ENCODE assay signal across 8 cellular contexts in genomic region chr1:11731719-11732283, GRCh38. TPM values are rescaled to one million over a fixed set of nuclear protein-coding genes. Genes with fewer than 3 reads are reported as not detected.
DNase-seq lines count a peak whose midpoint lies in the region; ATAC-seq and TF ChIP-seq lines count a peak whose summit lies in the region.

No MANE protein-coding gene starts in this region.

- no peaks in the 10 kb centered on the region for H3K9me3 ChIP-seq in smooth muscle cell (replicated peaks; ENCODE audit: low read depth)

- no peaks in the 10 kb centered on the region for H3K36me3 ChIP-seq in smooth muscle cell (ENCODE audit: low read depth)

- no peaks in the 10 kb centered on the region for H3K27me3 ChIP-seq in smooth muscle cell (ENCODE audit: low read depth)

- ATAC-seq in GM21447 (IDR thresholded peaks at IDR 0.05; ENCODE audit: unreplicated experiment) (no peak), GM21723 (IDR thresholded peaks at IDR 0.05; ENCODE audit: unreplicated experiment) (no peak)

- peaks cover 17% of the 10 kb centered on the region for H3K4me1 ChIP-seq in smooth muscle cell (ENCODE audit: low read depth)

- WGBS in smooth muscle cell (ENCODE audit: low lambda C conversion rate), result 29% methylated on average over 14 of the region's 17 CpGs

- peak overlapping the region; percentile 34 for H3K4me3 ChIP-seq in smooth muscle cell

- H2AFZ ChIP-seq in smooth muscle cell (ENCODE audit: low read depth), result peak overlapping the region; percentile 81

- DNase-seq in ELF-1 (ENCODE audit: low read depth, low spot score) (peak; percentile 80), NCI-H526 treated with DMSO at 0.1 percent for 48 hours (lab: John Stamatoyannopoulos, UW) (peak; percentile 7), cerebellar cortex (ENCODE audit: low spot score) (peak; percentile 36), kidney glomerular epithelial cell (lab: John Stamatoyannopoulos, UW) (peak; percentile 15), smooth muscle cell (lab: John Stamatoyannopoulos, UW; ENCODE audit: unreplicated experiment) (no peak), NCI-H345 treated with DMSO at 0.1 percent for 48 hours (lab: John Stamatoyannopoulos, UW; ENCODE audit: unreplicated experiment) (no peak)

- no peaks in the 10 kb centered on the region for H3K79me2 ChIP-seq in smooth muscle cell (ENCODE audit: low read depth)

- peaks cover 4% of the 10 kb centered on the region for H3F3A ChIP-seq in smooth muscle cell (ENCODE audit: low read depth)

- no peak for TF ChIP-seq CTCF in smooth muscle cell (IDR thresholded peaks at IDR 0.05; ENCODE audit: borderline replicate concordance, insufficient read depth, poor library complexity, severe bottlenecking)

- no peak overlapping the region for H3K9ac ChIP-seq in smooth muscle cell (ENCODE audit: low read depth)

- H4K20me1 ChIP-seq in smooth muscle cell (ENCODE audit: low read depth), result no peaks in the 10 kb centered on the region

- peak overlapping the region; percentile 74 for H3K4me2 ChIP-seq in smooth muscle cell

- no peak overlapping the region for H3K27ac ChIP-seq in smooth muscle cell (ENCODE audit: low read depth)

RNA-seq across cellular contexts. Expression of gene AGTRAP, which starts 4.1 kb away (rescaled TPM):
- 30.9 and 32.0 TPM in 2 replicates for total RNA-seq in smooth muscle cell
- polyA plus RNA-seq in smooth muscle cell, result 67.8 and 76.8 TPM in 2 replicates

RNA-seq across cellular contexts. Expression of gene C1orf167, which starts 30.2 kb away (rescaled TPM):
- total RNA-seq in smooth muscle cell, result not detected in 2 replicates
- polyA plus RNA-seq in smooth muscle cell, result 0.70 TPM in 1 of 2 replicates, not detected in the other

RNA-seq across cellular contexts. Expression of gene DRAXIN, which starts 40.3 kb away (rescaled TPM):
- total RNA-seq in smooth muscle cell, result 0.09 TPM in 1 of 2 replicates, not detected in the other
- 0.15 and 0.27 TPM in 2 replicates for polyA plus RNA-seq in smooth muscle cell

RNA-seq across cellular contexts. Expression of gene MAD2L2, which starts 50.9 kb away (rescaled TPM):
- 34.0 and 46.0 TPM in 2 replicates for total RNA-seq in smooth muscle cell
- 81.2 and 87.4 TPM in 2 replicates for polyA plus RNA-seq in smooth muscle cell

Comparison
In these comparisons a context has a peak if more than half of its experiments do, and no peak if none do; other contexts are left out.
1. DNase-seq: peak in ELF-1 (single experiment), NCI-H526 treated with DMSO at 0.1 percent for 48 hours (single experiment), cerebellar cortex (single experiment) and kidney glomerular epithelial cell (single experiment); none in smooth muscle cell (single experiment) and NCI-H345 treated with DMSO at 0.1 percent for 48 hours (single experiment).